In the genomic region with DNA sequence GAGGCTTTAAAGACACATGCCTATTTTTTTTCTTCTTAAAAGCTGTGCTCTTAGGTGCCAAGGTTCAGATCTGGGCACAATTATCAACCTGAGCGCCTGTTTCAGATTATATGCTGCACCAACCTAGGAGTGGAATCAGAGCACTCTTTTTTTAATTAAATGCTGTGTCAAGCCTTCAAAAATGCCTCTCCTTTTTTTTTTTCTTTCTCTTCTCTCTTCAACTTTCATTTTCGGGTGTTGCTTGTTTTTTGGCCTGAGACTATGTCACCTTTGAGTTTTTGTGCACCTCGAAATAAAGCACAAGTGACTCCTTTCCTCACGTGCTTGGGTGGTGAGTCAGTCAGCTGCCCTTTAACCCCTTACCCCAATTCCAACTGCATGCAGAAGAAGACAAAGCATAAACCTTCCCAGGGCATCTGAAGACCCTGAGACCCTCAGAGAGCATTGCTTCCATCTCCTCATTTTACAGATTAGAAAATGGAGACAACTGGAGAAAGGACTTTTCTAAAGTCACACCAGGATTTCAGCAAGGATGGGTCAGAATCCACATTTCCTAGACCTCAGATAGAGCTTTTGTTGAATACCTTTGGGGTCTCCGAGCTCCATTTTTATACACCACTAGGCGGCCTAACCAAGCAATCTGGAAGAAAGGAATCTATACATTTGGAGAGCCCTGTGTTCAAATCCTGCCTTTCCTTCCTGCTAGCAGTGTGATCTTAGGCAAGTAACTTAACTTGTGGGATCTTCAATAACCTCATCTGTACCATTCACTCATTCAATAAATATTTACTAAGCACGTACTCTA, we compare ENCODE assay signal across 10 cellular contexts. TPM values are rescaled to one million over a fixed set of nuclear protein-coding genes. Genes with fewer than 3 reads are reported as not detected.
DNase-seq lines count a peak whose midpoint lies in the region; ATAC-seq and TF ChIP-seq lines count a peak whose summit lies in the region.
"Had no signal": no experiment of that assay in that cellular context is flagged by ENCODE, and none has a peak within 500 bp of the region (broad histone marks: within the 10 kb centered on the region; RNA-seq: fewer than 3 reads in every experiment).

No MANE protein-coding gene starts in this region.

- intact Hi-C loops in mammary epithelial cell (cut with micrococcal nuclease), result loop anchor here (1.0 to 5.0 kb wide), 6 partner anchors 13 to 259 kb away; no protein-coding TSS in a partner anchor

- peaks cover 62% of the 10 kb centered on the region for H3K4me1 Mint-ChIP-seq in nephron
- no peaks in the 10 kb centered on the region for H3K4me1 Mint-ChIP-seq in stimulated activated effector memory CD8-positive, alpha-beta T cell treated with anti-CD3 and anti-CD28 coated beads, Interleukin-12 subunit alpha, Interleukin-12 subunit beta, amount 100 ng/mL, for 72 hours

- dilution Hi-C loops in mammary epithelial cell (cut with HindIII; ENCODE audit: low sequenced_read_pairs), result no loop called here

- no peaks in the 10 kb centered on the region for H3K27me3 Mint-ChIP-seq in nephron (ENCODE audit: low read depth)

- peak; percentile 22; the same call in 1 of the 2 replicates for TF ChIP-seq CTCF in BE2C (IDR thresholded peaks at IDR 0.05; ENCODE audit: low read depth, low read length)
- no peak for TF ChIP-seq CTCF in mammary epithelial cell (conservative IDR thresholded peaks at IDR 0.05 in 1 of 2, IDR thresholded peaks at IDR 0.05 in 1 of 2; ENCODE audit: extremely low read depth in 1 of 2, insufficient read depth in 1 of 2, low read depth in 1 of 2, low read length in 2 of 2)
- no peak for TF ChIP-seq CTCF in nephron (IDR thresholded peaks at IDR 0.05; ENCODE audit: unreplicated experiment in 3 of 3)

- H3K9me3 Mint-ChIP-seq in nephron, result no peaks in the 10 kb centered on the region
- no peaks in the 10 kb centered on the region for H3K9me3 Mint-ChIP-seq in stimulated activated effector memory CD8-positive, alpha-beta T cell treated with anti-CD3 and anti-CD28 coated beads, Interleukin-12 subunit alpha, Interleukin-12 subunit beta, amount 100 ng/mL, for 72 hours

- H3K4me3 ChIP-seq in BE2C (ENCODE audit: low read depth, low read length), result peak overlapping the region; percentile 38
- H3K4me3 ChIP-seq in mammary epithelial cell (replicated peaks in 1 of 3; ENCODE audit: insufficient read depth in 1 of 3, low read depth in 2 of 3, low read length in 3 of 3), result no peak overlapping the region

- H3K4me1 ChIP-seq in BE2C (no peaks in the 10 kb centered on the region; the same call in 1 of the 2 replicates), mammary epithelial cell (ENCODE audit: insufficient read depth, low read length) (peaks cover 21% of the 10 kb centered on the region)

- ATAC-seq in HG02798 (IDR thresholded peaks at IDR 0.05; ENCODE audit: poor library complexity, unreplicated experiment) (peak; percentile 30), GM18907 (IDR thresholded peaks at IDR 0.05; ENCODE audit: unreplicated experiment) (no peak)
- no peak for ATAC-seq in stimulated activated effector memory CD8-positive, alpha-beta T cell treated with anti-CD3 and anti-CD28 coated beads, Interleukin-12 subunit alpha, Interleukin-12 subunit beta, amount 100 ng/mL, for 72 hours

- H3K36me3 Mint-ChIP-seq in nephron (ENCODE audit: low read depth), result no peaks in the 10 kb centered on the region
- no peaks in the 10 kb centered on the region for H3K36me3 Mint-ChIP-seq in stimulated activated effector memory CD8-positive, alpha-beta T cell treated with anti-CD3 and anti-CD28 coated beads, Interleukin-12 subunit alpha, Interleukin-12 subunit beta, amount 100 ng/mL, for 72 hours

- H3K36me3 ChIP-seq in BE2C (no peaks in the 10 kb centered on the region), mammary epithelial cell (ENCODE audit: insufficient read depth, low read length) (no peaks in the 10 kb centered on the region)

- WGBS in mammary epithelial cell (ENCODE audit: low coverage, missing lambda C conversion rate), result 41% methylated on average over 7 of the region's 7 CpGs

- H3K27me3 ChIP-seq in BE2C, result no peaks in the 10 kb centered on the region
- no peaks in the 10 kb centered on the region for H3K27me3 ChIP-seq in mammary epithelial cell (ENCODE audit: insufficient read depth, low read length)

- in situ Hi-C loops in mammary epithelial cell (cut with MboI; ENCODE audit: low sequenced_read_pairs in 2 of 2), result loop anchor here in 1 of 2 donors (10.0 kb wide), 1 partner anchor 201 kb away; a partner anchor contains a TSS
- in situ Hi-C loops in G401 (cut with HindIII; ENCODE audit: low sequenced_read_pairs), result no loop called here

- peak overlapping the region; percentile 54 for H3K9ac ChIP-seq in mammary epithelial cell (ENCODE audit: insufficient read depth, low read length)

- peak overlapping the region; percentile 30 for H3K27ac ChIP-seq in mammary epithelial cell (ENCODE audit: insufficient read depth, low read depth, low read length)

- CTCF ChIA-PET in mammary epithelial cell (lab: Charles Lee; ENCODE audit: low non-redundant PET), result interaction anchor here (0.5 to 0.6 kb wide), 2 partner anchors 10 to 83 kb away, joined by 4 read pairs; no protein-coding TSS in a partner anchor

- H3K4me3 Mint-ChIP-seq in nephron, result peak overlapping the region; percentile 68 to 87 (median 76)
- H3K4me3 Mint-ChIP-seq in stimulated activated effector memory CD8-positive, alpha-beta T cell treated with anti-CD3 and anti-CD28 coated beads, Interleukin-12 subunit alpha, Interleukin-12 subunit beta, amount 100 ng/mL, for 72 hours, result no peak overlapping the region

- H4K20me1 ChIP-seq in mammary epithelial cell (ENCODE audit: insufficient read depth, low read length), result no peaks in the 10 kb centered on the region

- peak overlapping the region; percentile 95 to 98 (median 96) for H3K27ac Mint-ChIP-seq in nephron
- no peak overlapping the region for H3K27ac Mint-ChIP-seq in stimulated activated effector memory CD8-positive, alpha-beta T cell treated with anti-CD3 and anti-CD28 coated beads, Interleukin-12 subunit alpha, Interleukin-12 subunit beta, amount 100 ng/mL, for 72 hours

- peak overlapping the region; percentile 47 for H2AFZ ChIP-seq in mammary epithelial cell (ENCODE audit: low read depth, low read length)

- no TSS peak for BruUV-seq in mammary epithelial cell (replicated peaks; lab: Mats Ljungman, UMichigan)

- no peaks in the 10 kb centered on the region for H3K9me3 ChIP-seq in BE2C
- no peaks in the 10 kb centered on the region for H3K9me3 ChIP-seq in mammary epithelial cell (replicated peaks; ENCODE audit: insufficient read depth, low read length)

- peaks cover 96% of the 10 kb centered on the region for H3K79me2 ChIP-seq in mammary epithelial cell (ENCODE audit: insufficient read depth, low read length)

- peak overlapping the region; percentile 67 for H3K4me2 ChIP-seq in mammary epithelial cell (ENCODE audit: insufficient read depth, low read depth, low read length)

- DNase-seq in BE2C, result no peak
- peak; percentile 25 for DNase-seq in mammary epithelial cell
- no peak for DNase-seq in G401 (ENCODE audit: low spot score)
- DNase-seq in superior temporal gyrus (ENCODE audit: extremely low spot score), result no peak
- no peak for DNase-seq in stimulated activated effector memory CD8-positive, alpha-beta T cell treated with anti-CD3 and anti-CD28 coated beads, Interleukin-12 subunit alpha, Interleukin-12 subunit beta, amount 100 ng/mL, for 72 hours (ENCODE audit: low spot score in 2 of 2)
- DNase-seq: DMS153, NCI-H510A had no signal

RNA-seq across cellular contexts. Expression of a gene that starts 0.6 kb away (rescaled TPM):
- polyA plus RNA-seq in BE2C (2012; ENCODE audit: insufficient read depth, insufficient read length, low read depth), result 0.11 TPM
- total RNA-seq in mammary epithelial cell, result 10 to 100 TPM; 23.2 to 50.5 TPM
- 8.6 TPM for polyA plus RNA-seq in mammary epithelial cell
- 50.8 TPM for polyA minus RNA-seq in mammary epithelial cell
- 0.25 and 0.31 TPM in 2 replicates for total RNA-seq in G401 (2014; rRNA removed; shearing (Covaris generic))

Comparison
In these comparisons a context has a peak if more than half of its experiments do, and no peak if none do; other contexts are left out.
1. RNA of a gene that starts 0.6 kb away (total RNA-seq): 23.2 to 50.5 TPM in mammary epithelial cell; 0.25 to 0.31 TPM in G401; every median in the first group is over 10 times any median in the second.